Comparison of ENCODE assay signal across 20 cellular contexts in genomic region chr2:71824436-71824835, GRCh38.
DNase-seq lines count a peak whose midpoint lies in the region; ATAC-seq, FAIRE-seq and TF ChIP-seq lines count a peak whose summit lies in the region.
"Had no signal": no experiment of that assay in that cellular context is flagged by ENCODE, and none has a peak within 500 bp of the region (broad histone marks: within the 10 kb centered on the region; RNA-seq: fewer than 3 reads in every experiment).

No MANE protein-coding gene starts in this region.

- ATAC-seq in GM21576 (IDR thresholded peaks at IDR 0.05; ENCODE audit: unreplicated experiment), result no peak
- ATAC-seq: A549, GM23338, HCT116 had no signal

- no peaks in the 10 kb centered on the region for H3K9me1 ChIP-seq in keratinocyte (ENCODE audit: control insufficient read depth, extremely low read depth, insufficient read depth, low read length)

- H3K4me1 ChIP-seq in breast epithelium, result no peaks in the 10 kb centered on the region
- H3K4me1 ChIP-seq in keratinocyte (ENCODE audit: control insufficient read depth, extremely low read depth, insufficient read depth, low read length), result peaks cover 13% of the 10 kb centered on the region
- H3K4me1 ChIP-seq: A549 had no signal

- no peak overlapping the region for H3K4me3 Mint-ChIP-seq in MCF 10A (ENCODE audit: unreplicated experiment)
- H3K4me3 Mint-ChIP-seq: CD4-positive, alpha-beta T cell; GM23338; HFFc6 had no signal

- H3K27me3 ChIP-seq in breast epithelium, result no peaks in the 10 kb centered on the region
- H3K27me3 ChIP-seq in keratinocyte (ENCODE audit: control insufficient read depth, extremely low read depth, insufficient read depth, low read length), result no peaks in the 10 kb centered on the region

- TF ChIP-seq POLR2A in breast epithelium (IDR thresholded peaks at IDR 0.05), result no peak

- CTCF ChIA-PET in MCF 10A (lab: Yijun Ruan, JAX), result no interaction called here

- no peak overlapping the region for H3K27ac Mint-ChIP-seq in MCF 10A (ENCODE audit: low read depth, unreplicated experiment)
- H3K27ac Mint-ChIP-seq: CD4-positive, alpha-beta T cell; GM23338; HFFc6 had no signal

- DNase-seq in MCF 10A (ENCODE audit: unreplicated experiment) (peak; percentile 22), breast epithelium (ENCODE audit: low spot score in 2 of 2) (no peak), epithelial cell of esophagus (ENCODE audit: low read depth) (peak; percentile 61), keratinocyte (ENCODE audit: low read depth, low spot score) (peak; percentile 11), urothelium cell line (ENCODE audit: low spot score) (no peak), superior temporal gyrus (ENCODE audit: extremely low spot score) (no peak), HCEC 1CT (no peak)
- DNase-seq: AML-193; Caco-2; CD4-positive, alpha-beta T cell; HFFc6 had no signal

- H3K4me2 ChIP-seq in keratinocyte (ENCODE audit: control insufficient read depth, extremely low read depth, insufficient read depth, low read depth, low read length), result peak overlapping the region; percentile 53
- H3K4me2 ChIP-seq: A549, GM23338 had no signal

- no peaks in the 10 kb centered on the region for H3K36me3 Mint-ChIP-seq in MCF 10A (ENCODE audit: insufficient read depth, unreplicated experiment)

- intact Hi-C loops in MCF 10A (cut with micrococcal nuclease), result no loop called here
- intact Hi-C loops in breast epithelium (cut with DNase I; ENCODE audit: low total_unique reads), result no loop called here

- H3K27me3 Mint-ChIP-seq in MCF 10A (ENCODE audit: insufficient read depth, unreplicated experiment), result peaks cover 23% of the 10 kb centered on the region

- H4K20me1 ChIP-seq in keratinocyte (ENCODE audit: control insufficient read depth, extremely low read depth, insufficient read depth, low read length), result no peaks in the 10 kb centered on the region

- H3K9ac ChIP-seq in keratinocyte (ENCODE audit: control insufficient read depth, extremely low read depth, insufficient read depth, low read length), result no peak overlapping the region

- dilution Hi-C loops in keratinocyte (cut with MboI; ENCODE audit: extremely low pct_ligation_motif_present, low sequenced_read_pairs), result no loop called here

- peaks cover 0 to 12% of the 10 kb centered on the region in 2 donors for H3K9me3 ChIP-seq in breast epithelium
- H3K9me3 ChIP-seq in keratinocyte (ENCODE audit: control insufficient read depth, low read depth, low read length), result no peaks in the 10 kb centered on the region

- FAIRE-seq in keratinocyte (lab: Jason Lieb, UNC) (peak; percentile 97), urothelium cell line (lab: Jason Lieb, UNC) (peak; percentile 9)
- FAIRE-seq: D721Med, GM12891, H54 had no signal

- H3K4me1 Mint-ChIP-seq in MCF 10A (ENCODE audit: insufficient read depth, unreplicated experiment), result peaks cover 10% of the 10 kb centered on the region
- H3K4me1 Mint-ChIP-seq: GM23338 had no signal

- H2AFZ ChIP-seq in keratinocyte (ENCODE audit: control insufficient read depth, low read length), result peak overlapping the region; percentile 84
- H2AFZ ChIP-seq: GM23338 had no signal

- no TSS peak for BruUV-seq in MCF 10A (replicated peaks; lab: Mats Ljungman, UMichigan)

- no peaks in the 10 kb centered on the region for H3K79me2 ChIP-seq in keratinocyte (ENCODE audit: control insufficient read depth, insufficient read depth, low read length)

- H3K4me3 ChIP-seq in breast epithelium (no peak overlapping the region), epithelial cell of esophagus (ENCODE audit: low read length) (no peak overlapping the region), keratinocyte (ENCODE audit: control insufficient read depth in 2 of 3, extremely low read depth in 1 of 3, insufficient read depth in 2 of 3, low read depth in 1 of 3, low read length in 3 of 3) (peak overlapping the region in 2 of 3 experiments; percentile 4 to 30)
- H3K4me3 ChIP-seq: A549, GM23338 had no signal

- TF ChIP-seq CTCF in MCF 10A (IDR thresholded peaks at IDR 0.05; ENCODE audit: unreplicated experiment) (no peak), breast epithelium (IDR thresholded peaks at IDR 0.05) (no peak), epithelial cell of esophagus (IDR thresholded peaks at IDR 0.05; ENCODE audit: insufficient read depth, low read depth, low read length, missing control alignments) (no peak), keratinocyte (optimal IDR thresholded peaks at IDR 0.05 in 1 of 3, IDR thresholded peaks at IDR 0.05 in 1 of 3, conservative IDR thresholded peaks at IDR 0.05 in 1 of 3; ENCODE audit: extremely low read depth in 1 of 3, insufficient read depth in 2 of 3, low read length in 3 of 3) (no peak)

- no peaks in the 10 kb centered on the region for H3K36me3 ChIP-seq in breast epithelium
- H3K36me3 ChIP-seq in keratinocyte (ENCODE audit: control insufficient read depth in 2 of 2, extremely low read depth in 1 of 2, insufficient read depth in 2 of 2, low read length in 2 of 2), result no peaks in the 10 kb centered on the region

- H3K27ac ChIP-seq in breast epithelium (no peak overlapping the region), keratinocyte (ENCODE audit: control insufficient read depth, insufficient read depth, low read length) (no peak overlapping the region)
- H3K27ac ChIP-seq: 22Rv1, A549, C4-2B had no signal

- POLR2A ChIA-PET in MCF 10A (lab: Yijun Ruan, JAX), result interaction anchor here (0.7 to 1.0 kb wide), 2 partner anchors 50 to 65 kb away, joined by 3 read pairs; no protein-coding TSS in a partner anchor

- H3K9me3 Mint-ChIP-seq in MCF 10A (ENCODE audit: unreplicated experiment), result no peaks in the 10 kb centered on the region
- H3K9me3 Mint-ChIP-seq: CD4-positive, alpha-beta T cell; HFFc6 had no signal

Comparison
In these comparisons a context has a peak if more than half of its experiments do, and no peak if none do; other contexts are left out.
1. DNase-seq: peak in MCF 10A (single experiment), epithelial cell of esophagus (single experiment) and keratinocyte (single experiment); none in breast epithelium (0 of 2), urothelium cell line (single experiment), superior temporal gyrus (single experiment) and HCEC 1CT (single experiment).
2. H3K4me3 ChIP-seq: peak in keratinocyte (2 of 3); none in breast epithelium (0 of 3) and epithelial cell of esophagus (single experiment).